In genomic region chr6:53746442-53747103, GRCh38 we compare ENCODE assay signal across 15 cellular contexts. TPM values are rescaled to one million over a fixed set of nuclear protein-coding genes. Genes with fewer than 3 reads are reported as not detected.
DNase-seq lines count a peak whose midpoint lies in the region; ATAC-seq, FAIRE-seq and TF ChIP-seq lines count a peak whose summit lies in the region.
"Had no signal": no experiment of that assay in that cellular context is flagged by ENCODE, and none has a peak within 500 bp of the region (broad histone marks: within the 10 kb centered on the region; RNA-seq: fewer than 3 reads in every experiment).

No MANE protein-coding gene starts in this region.

- TF ChIP-seq POLR2A in HepG2 (IDR thresholded peaks at IDR 0.05; ENCODE audit: insufficient read depth in 1 of 2, low read depth in 2 of 2, low read length in 2 of 2) (no peak), right lobe of liver (IDR thresholded peaks at IDR 0.05) (no peak), esophagus muscularis mucosa (IDR thresholded peaks at IDR 0.05; ENCODE audit: low read depth) (no peak)

- H4K20me1 ChIP-seq in HepG2 (ENCODE audit: insufficient read depth, low read length), result no peaks in the 10 kb centered on the region

- intact Hi-C loops in HepG2 (cut with micrococcal nuclease; ENCODE audit: unreplicated experiment), result no loop called here
- intact Hi-C loops in right lobe of liver (cut with DNase I), result no loop called here
- intact Hi-C loops in esophagus muscularis mucosa (cut with DNase I), result no loop called here

- no peak for TF ChIP-seq RAD21 in HepG2 (CRISPR knock-in tag; IDR thresholded peaks at IDR 0.05)

- H3K9ac ChIP-seq in HepG2 (ENCODE audit: insufficient read depth, low read depth, low read length), result no peak overlapping the region
- H3K9ac ChIP-seq: SK-N-SH had no signal

- FAIRE-seq in HepG2 (lab: Jason Lieb, UNC), result peak; percentile 8
- FAIRE-seq: H54 had no signal

- H3K27me3 Mint-ChIP-seq in osteocyte (ENCODE audit: unreplicated experiment), result no peaks in the 10 kb centered on the region
- H3K27me3 Mint-ChIP-seq: activated naive CD4-positive, alpha-beta T cell treated with anti-CD3 and anti-CD28 coated beads, Interleukin-2, amount 10 ng/mL, durations not matched to agents 7 days and 5 days had no signal

- H3K4me2 ChIP-seq in HepG2 (ENCODE audit: low read depth, low read length), result no peak overlapping the region
- H3K4me2 ChIP-seq: SK-N-SH had no signal

- H3K4me1 Mint-ChIP-seq in osteocyte (ENCODE audit: unreplicated experiment), result no peaks in the 10 kb centered on the region

- CTCF ChIA-PET in HepG2 (lab: Yijun Ruan, JAX; ENCODE audit: low intra/inter-chr PET ratio, low total read pairs), result no interaction called here

- no peak overlapping the region for H3K27ac Mint-ChIP-seq in osteocyte (ENCODE audit: unreplicated experiment)
- H3K27ac Mint-ChIP-seq: activated naive CD4-positive, alpha-beta T cell treated with anti-CD3 and anti-CD28 coated beads, Interleukin-2, amount 10 ng/mL, durations not matched to agents 7 days and 5 days had no signal

- H3K9me3 Mint-ChIP-seq in osteocyte (ENCODE audit: unreplicated experiment), result no peaks in the 10 kb centered on the region
- H3K9me3 Mint-ChIP-seq: activated naive CD4-positive, alpha-beta T cell treated with anti-CD3 and anti-CD28 coated beads, Interleukin-2, amount 10 ng/mL, durations not matched to agents 7 days and 5 days had no signal

- no peaks in the 10 kb centered on the region for H3K36me3 ChIP-seq in HepG2 (replicated peaks in 1 of 2; ENCODE audit: control insufficient read depth in 1 of 2, insufficient read depth in 2 of 2, low read length in 2 of 2)
- no peaks in the 10 kb centered on the region for H3K36me3 ChIP-seq in right lobe of liver
- no peaks in the 10 kb centered on the region for H3K36me3 ChIP-seq in esophagus muscularis mucosa

- in situ Hi-C loops in HepG2 (cut with HindIII; ENCODE audit: extremely low pct_ligation_motif_present, low pct_unique_long_range_greater_than_20kb), result no loop called here

- H3K4me3 Mint-ChIP-seq in osteocyte (ENCODE audit: unreplicated experiment), result no peak overlapping the region
- H3K4me3 Mint-ChIP-seq: activated naive CD4-positive, alpha-beta T cell treated with anti-CD3 and anti-CD28 coated beads, Interleukin-2, amount 10 ng/mL, durations not matched to agents 7 days and 5 days had no signal

- WGBS in HepG2 (ENCODE audit: low lambda C conversion rate), result 48% methylated on average over 3 of the region's 3 CpGs
- WGBS in right lobe of liver (ENCODE audit: insufficient coverage, low coverage, low lambda C conversion rate, missing lambda C conversion rate), result 21% methylated on average over 3 of the region's 3 CpGs
- WGBS in esophagus muscularis mucosa, result 58% methylated on average over 3 of the region's 3 CpGs

- no peaks in the 10 kb centered on the region for H3K79me2 ChIP-seq in HepG2 (ENCODE audit: insufficient read depth, low read length)

- TF ChIP-seq CTCF in HepG2 (CRISPR knock-in tag; IDR thresholded peaks at IDR 0.05) (no peak), right lobe of liver (IDR thresholded peaks at IDR 0.05) (no peak), esophagus muscularis mucosa (IDR thresholded peaks at IDR 0.05) (no peak), osteocyte (IDR thresholded peaks at IDR 0.05) (no peak)

- no peak overlapping the region for H2AFZ ChIP-seq in HepG2 (ENCODE audit: low read length)

- H3K27ac ChIP-seq in HepG2 (ENCODE audit: extremely low read length, insufficient read depth, low read length), result no peak overlapping the region
- H3K27ac ChIP-seq in right lobe of liver, result no peak overlapping the region
- H3K27ac ChIP-seq in esophagus muscularis mucosa (replicated peaks in 1 of 4), result no peak overlapping the region
- H3K27ac ChIP-seq: body of pancreas had no signal

- no TSS peak for BruUV-seq in HepG2 (replicated peaks; lab: Mats Ljungman, UMichigan)

- POLR2A ChIA-PET in HepG2 (lab: Yijun Ruan, JAX), result interaction anchor here (0.8 kb wide), 1 partner anchor 48 kb away, joined by 4 read pairs; the partner anchor contains the start of gene LRRC1

- DNase-seq in HepG2 (ENCODE audit: low spot score), result peak; percentile 50
- DNase-seq in right lobe of liver, result no peak
- peak; percentile 52 to 62 for DNase-seq in NCI-H526 (lab: John Stamatoyannopoulos, UW)
- peak; percentile 19 for DNase-seq in esophagus muscularis mucosa (ENCODE audit: extremely low spot score)
- DNase-seq in osteocyte (ENCODE audit: extremely low spot score, unreplicated experiment), result no peak
- DNase-seq in activated CD4-positive, alpha-beta T cell treated with anti-CD3 and anti-CD28 coated beads for 48 hours, result no peak
- DNase-seq: activated naive CD4-positive, alpha-beta T cell treated with anti-CD3 and anti-CD28 coated beads, Interleukin-2, amount 10 ng/mL, durations not matched to agents 7 days and 5 days; body of pancreas; effector CD8-positive, alpha-beta T cell; MM.1S; SK-N-SH; substantia nigra had no signal

- no peak overlapping the region for H3K4me3 ChIP-seq in HepG2 (replicated peaks in 1 of 3; ENCODE audit: insufficient read depth in 1 of 3, low read depth in 2 of 3, low read length in 3 of 3)
- H3K4me3 ChIP-seq in right lobe of liver, result no peak overlapping the region
- H3K4me3 ChIP-seq in esophagus muscularis mucosa, result no peak overlapping the region
- H3K4me3 ChIP-seq: body of pancreas had no signal

- peaks cover 2% of the 10 kb centered on the region for H3K36me3 Mint-ChIP-seq in osteocyte (ENCODE audit: unreplicated experiment)
- H3K36me3 Mint-ChIP-seq: activated naive CD4-positive, alpha-beta T cell treated with anti-CD3 and anti-CD28 coated beads, Interleukin-2, amount 10 ng/mL, durations not matched to agents 7 days and 5 days had no signal

- H3K9me3 ChIP-seq in HepG2 (ENCODE audit: low read length) (no peaks in the 10 kb centered on the region), right lobe of liver (no peaks in the 10 kb centered on the region), esophagus muscularis mucosa (no peaks in the 10 kb centered on the region)
- H3K9me3 ChIP-seq: body of pancreas, SK-N-SH had no signal

- H3K27me3 ChIP-seq in HepG2 (ENCODE audit: control insufficient read depth in 1 of 2, insufficient read depth in 2 of 2, low read length in 2 of 2), result no peaks in the 10 kb centered on the region
- no peaks in the 10 kb centered on the region for H3K27me3 ChIP-seq in right lobe of liver
- no peaks in the 10 kb centered on the region for H3K27me3 ChIP-seq in esophagus muscularis mucosa
- H3K27me3 ChIP-seq: body of pancreas had no signal

- TF ChIP-seq EP300 in HepG2 (IDR thresholded peaks at IDR 0.05; ENCODE audit: low read depth in 2 of 2, low read length in 2 of 2) (no peak), HepG2 (CRISPR knock-in tag; IDR thresholded peaks at IDR 0.05; ENCODE audit: borderline replicate concordance) (no peak), esophagus muscularis mucosa (IDR thresholded peaks at IDR 0.05) (no peak)

- ATAC-seq in HepG2 (peak; percentile 85), right lobe of liver (no peak), HG03135 (IDR thresholded peaks at IDR 0.05; ENCODE audit: unreplicated experiment) (no peak), HG02840 (IDR thresholded peaks at IDR 0.05; ENCODE audit: low FRiP score, unreplicated experiment) (no peak)
- ATAC-seq: body of pancreas had no signal

- peaks cover 12% of the 10 kb centered on the region for H3K4me1 ChIP-seq in HepG2 (ENCODE audit: insufficient read depth, low read length)
- H3K4me1 ChIP-seq in right lobe of liver, result no peaks in the 10 kb centered on the region
- peaks cover 0 to 6% (median 0%) of the 10 kb centered on the region in 4 donors for H3K4me1 ChIP-seq in esophagus muscularis mucosa
- H3K4me1 ChIP-seq: body of pancreas had no signal

TF ChIP-seq in HepG2, 621 proteins besides CTCF, POLR2A, EP300 and RAD21 (continues in another document):
- TF ChIP-seq TEF (CRISPR knock-in tag; IDR thresholded peaks at IDR 0.05), result no peak
- TF ChIP-seq YEATS4 (CRISPR knock-in tag; IDR thresholded peaks at IDR 0.05; ENCODE audit: borderline replicate concordance), result no peak
- TF ChIP-seq SIX4 (CRISPR knock-in tag; IDR thresholded peaks at IDR 0.05), result peak; percentile 96

RNA-seq across cellular contexts. Expression of gene LRRC1, which starts 48.2 kb away (rescaled TPM):
- total RNA-seq in HepG2 (2016; rRNA removed; fragmentation: Illumina TruSeq; extraction: Trizol), result 27.7 and 31.6 TPM in 2 replicates
- 5.6 and 6.2 TPM in 2 replicates for total RNA-seq in HepG2 (2016; cell fraction: cytosol; rRNA removed; fragmentation: Illumina TruSeq; extraction: Trizol; ENCODE audit: low read depth)
- 29.5 and 30.9 TPM in 2 replicates for total RNA-seq in HepG2 (2016; cell fraction: insoluble cytoplasmic fraction; rRNA removed; fragmentation: Illumina TruSeq; extraction: Trizol)
- 15.3 and 17.6 TPM in 2 replicates for total RNA-seq in HepG2 (2016; cell fraction: membrane; rRNA removed; fragmentation: Illumina TruSeq; extraction: Trizol)
- total RNA-seq in HepG2 (2016; cell fraction: nucleus; rRNA removed; fragmentation: Illumina TruSeq; extraction: Trizol), result 29.7 and 30.0 TPM in 2 replicates
- polyA plus RNA-seq in HepG2 (2011; rRNA removed), result 13.1 and 15.6 TPM in 2 replicates
- polyA plus RNA-seq in HepG2 (2011; cell fraction: cytosol; rRNA removed), result 9.5 and 12.1 TPM in 2 replicates
- 20.2 and 23.5 TPM in 2 replicates for polyA plus RNA-seq in HepG2 (2011; cell fraction: nucleus; rRNA removed)
- 12.8 and 20.0 TPM in 2 replicates for polyA plus RNA-seq in HepG2 (2012)
- polyA plus RNA-seq in HepG2 (2016; cell fraction: cytosol; fragmentation: Illumina TruSeq; extraction: Trizol; ENCODE audit: low read depth), result 2.9 and 3.4 TPM in 2 replicates
- polyA plus RNA-seq in HepG2 (2016; cell fraction: insoluble cytoplasmic fraction; fragmentation: Illumina TruSeq; extraction: Trizol; ENCODE audit: low read depth), result 30.2 and 31.3 TPM in 2 replicates
- 8.2 and 8.7 TPM in 2 replicates for polyA plus RNA-seq in HepG2 (2016; cell fraction: membrane; fragmentation: Illumina TruSeq; extraction: Trizol; ENCODE audit: low read depth)
- 30.0 and 31.5 TPM in 2 replicates for polyA plus RNA-seq in HepG2 (2016; cell fraction: nucleus; fragmentation: Illumina TruSeq; extraction: Trizol; ENCODE audit: insufficient read depth, low read depth)
- polyA minus RNA-seq in HepG2 (2011; rRNA and poly(A)+ RNA removed; ENCODE audit: low replicate concordance), result 9.7 and 25.8 TPM in 2 replicates
- polyA minus RNA-seq in HepG2 (2011; cell fraction: cytosol; rRNA and poly(A)+ RNA removed), result 9.8 and 10.7 TPM in 2 replicates
- polyA minus RNA-seq in HepG2 (2011; cell fraction: nucleus; rRNA and poly(A)+ RNA removed), result 32.8 and 35.4 TPM in 2 replicates
- total RNA-seq in right lobe of liver, result 1 to 10 TPM in 4 of 6 experiments, under 1 TPM in 2; 0.46 to 3.2 (median 1.4) TPM
- total RNA-seq in esophagus muscularis mucosa, result 10 to 100 TPM; 10.4 to 13.0 (median 12.6) TPM
- total RNA-seq in osteocyte, result 7.4 and 7.6 TPM in 2 replicates

Comparison
In these comparisons a context has a peak if more than half of its experiments do, and no peak if none do; other contexts are left out.
1. DNase-seq: peak in HepG2 (single experiment), NCI-H526 (2 of 2) and esophagus muscularis mucosa (single experiment); none in right lobe of liver (0 of 3), osteocyte (single experiment) and activated CD4-positive, alpha-beta T cell treated with anti-CD3 and anti-CD28 coated beads for 48 hours (single experiment).